In genomic region chr13:31761951-31762350, GRCh38 we compare ENCODE assay signal across 1 cellular context.
TF ChIP-seq lines count a peak whose summit lies in the region.

No MANE protein-coding gene starts in this region.

TF ChIP-seq in IMR-90, 13 proteins besides CTCF, POLR2A, EP300 and RAD21 (continued from another document):
- TF ChIP-seq ELK1 (IDR thresholded peaks at IDR 0.05; ENCODE audit: borderline replicate concordance, low read depth, low read length) (no peak), NFE2L2 (IDR thresholded peaks at IDR 0.05; ENCODE audit: low read depth, low read length) (no peak), RCOR1 (IDR thresholded peaks at IDR 0.05; ENCODE audit: insufficient replicate concordance, low read length) (no peak), RFX5 (IDR thresholded peaks at IDR 0.05; ENCODE audit: low read depth, low read length) (no peak), BHLHE40 (IDR thresholded peaks at IDR 0.05; ENCODE audit: low read depth, low read length) (no peak), MXI1 (IDR thresholded peaks at IDR 0.05; ENCODE audit: borderline replicate concordance, low read depth, low read length) (no peak), CHD1 (IDR thresholded peaks at IDR 0.05; ENCODE audit: low read depth, low read length) (no peak)
